Comparison of ENCODE assay signal across 2 cellular contexts in the genomic region with DNA sequence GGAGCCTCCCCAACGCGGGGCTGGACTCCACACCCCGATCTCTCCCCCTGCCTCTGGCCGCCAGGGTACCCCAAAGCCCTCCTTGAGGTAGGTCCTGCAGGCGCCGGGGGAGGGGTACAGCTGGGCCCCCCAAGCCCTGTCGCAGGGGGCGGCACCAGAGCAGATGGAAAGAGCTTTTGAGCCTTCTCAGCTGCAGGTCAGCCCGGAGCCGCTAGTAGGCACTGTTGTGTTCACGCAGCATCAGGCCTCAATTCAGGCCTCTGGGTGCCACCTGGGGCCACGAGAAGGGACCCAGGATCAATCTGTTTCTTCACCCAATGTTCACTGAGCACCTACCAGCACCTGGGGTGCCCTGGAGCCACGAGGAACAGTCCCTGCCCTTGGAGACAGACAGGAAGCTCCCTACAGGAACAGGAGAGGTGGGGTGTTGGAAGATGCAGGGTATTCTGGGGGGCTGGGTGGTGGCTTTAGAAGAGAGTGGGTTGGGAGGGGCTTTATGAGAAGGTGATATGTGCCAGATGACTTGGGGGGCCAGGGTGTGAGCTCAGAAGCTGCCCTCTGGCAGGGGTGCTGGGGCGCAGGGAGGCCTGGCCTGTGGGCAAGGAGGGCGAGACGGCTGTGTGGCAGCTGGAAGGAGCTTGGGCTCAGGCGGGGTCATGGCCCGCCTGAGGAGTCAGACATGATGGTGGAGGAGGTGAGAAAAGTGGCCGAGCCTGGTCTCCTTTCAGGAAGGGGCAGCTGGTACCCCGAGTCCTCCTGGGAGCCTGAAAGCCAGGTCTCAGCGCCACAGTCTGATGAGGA.
TF ChIP-seq lines count a peak whose summit lies in the region.

No MANE protein-coding gene starts in this region.

TF ChIP-seq in HEK293, 187 proteins besides CTCF, POLR2A, EP300 and RAD21 (continued from another document):
- TF ChIP-seq, protein P1, sequence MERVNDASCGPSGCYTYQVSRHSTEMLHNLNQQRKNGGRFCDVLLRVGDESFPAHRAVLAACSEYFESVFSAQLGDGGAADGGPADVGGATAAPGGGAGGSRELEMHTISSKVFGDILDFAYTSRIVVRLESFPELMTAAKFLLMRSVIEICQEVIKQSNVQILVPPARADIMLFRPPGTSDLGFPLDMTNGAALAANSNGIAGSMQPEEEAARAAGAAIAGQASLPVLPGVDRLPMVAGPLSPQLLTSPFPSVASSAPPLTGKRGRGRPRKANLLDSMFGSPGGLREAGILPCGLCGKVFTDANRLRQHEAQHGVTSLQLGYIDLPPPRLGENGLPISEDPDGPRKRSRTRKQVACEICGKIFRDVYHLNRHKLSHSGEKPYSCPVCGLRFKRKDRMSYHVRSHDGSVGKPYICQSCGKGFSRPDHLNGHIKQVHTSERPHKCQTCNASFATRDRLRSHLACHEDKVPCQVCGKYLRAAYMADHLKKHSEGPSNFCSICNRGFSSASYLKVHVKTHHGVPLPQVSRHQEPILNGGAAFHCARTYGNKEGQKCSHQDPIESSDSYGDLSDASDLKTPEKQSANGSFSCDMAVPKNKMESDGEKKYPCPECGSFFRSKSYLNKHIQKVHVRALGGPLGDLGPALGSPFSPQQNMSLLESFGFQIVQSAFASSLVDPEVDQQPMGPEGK (tag by site-specific recombination; IDR thresholded peaks at IDR 0.05) = 0 out of 2 replicates have a peak, but pooled peaks have one; percentile 32
- no peak for TF ChIP-seq ZSCAN30 (tag by site-specific recombination; IDR thresholded peaks at IDR 0.05)
- TF ChIP-seq ZNF2 (tag by site-specific recombination; IDR thresholded peaks at IDR 0.05) = peak; percentile 89
- TF ChIP-seq ZNF660 (tag by site-specific recombination; IDR thresholded peaks at IDR 0.05) = 0 out of 2 replicates have a peak, but pooled peaks have one; percentile 43
- TF ChIP-seq ZNF791 (tag by site-specific recombination; IDR thresholded peaks at IDR 0.05) = no peak
- TF ChIP-seq, protein P2, sequence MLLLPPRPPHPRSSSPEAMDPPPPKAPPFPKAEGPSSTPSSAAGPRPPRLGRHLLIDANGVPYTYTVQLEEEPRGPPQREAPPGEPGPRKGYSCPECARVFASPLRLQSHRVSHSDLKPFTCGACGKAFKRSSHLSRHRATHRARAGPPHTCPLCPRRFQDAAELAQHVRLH (tag by site-specific recombination; IDR thresholded peaks at IDR 0.05) = 0 out of 2 replicates have a peak, but pooled peaks have one; percentile 9

TF ChIP-seq in H1, 55 proteins besides CTCF, POLR2A, EP300 and RAD21 (continued from another document):
- TF ChIP-seq CHD7 (IDR thresholded peaks at IDR 0.05; ENCODE audit: insufficient replicate concordance, low read length) (no peak), GABPA (IDR thresholded peaks at IDR 0.05; ENCODE audit: borderline replicate concordance, insufficient read depth, low read length) (peak; percentile 67; the same call in 1 of the 2 replicates), HDAC6 (IDR thresholded peaks at IDR 0.05; ENCODE audit: low read depth, low read length) (no peak), SP2 (IDR thresholded peaks at IDR 0.05; ENCODE audit: low read length) (no peak), YY1 (IDR thresholded peaks at IDR 0.05; ENCODE audit: low read depth, low read length) (0 out of 2 replicates have a peak, but pooled peaks have one; percentile 9), CHD2 (IDR thresholded peaks at IDR 0.05; ENCODE audit: low read length) (no peak), CBX8 (IDR thresholded peaks at IDR 0.05; ENCODE audit: borderline replicate concordance, low read depth, low read length) (no peak)
- TF ChIP-seq, protein P3, sequence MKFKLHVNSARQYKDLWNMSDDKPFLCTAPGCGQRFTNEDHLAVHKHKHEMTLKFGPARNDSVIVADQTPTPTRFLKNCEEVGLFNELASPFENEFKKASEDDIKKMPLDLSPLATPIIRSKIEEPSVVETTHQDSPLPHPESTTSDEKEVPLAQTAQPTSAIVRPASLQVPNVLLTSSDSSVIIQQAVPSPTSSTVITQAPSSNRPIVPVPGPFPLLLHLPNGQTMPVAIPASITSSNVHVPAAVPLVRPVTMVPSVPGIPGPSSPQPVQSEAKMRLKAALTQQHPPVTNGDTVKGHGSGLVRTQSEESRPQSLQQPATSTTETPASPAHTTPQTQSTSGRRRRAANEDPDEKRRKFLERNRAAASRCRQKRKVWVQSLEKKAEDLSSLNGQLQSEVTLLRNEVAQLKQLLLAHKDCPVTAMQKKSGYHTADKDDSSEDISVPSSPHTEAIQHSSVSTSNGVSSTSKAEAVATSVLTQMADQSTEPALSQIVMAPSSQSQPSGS (IDR thresholded peaks at IDR 0.05; ENCODE audit: low read length) = no peak
- TF ChIP-seq, protein P4, sequence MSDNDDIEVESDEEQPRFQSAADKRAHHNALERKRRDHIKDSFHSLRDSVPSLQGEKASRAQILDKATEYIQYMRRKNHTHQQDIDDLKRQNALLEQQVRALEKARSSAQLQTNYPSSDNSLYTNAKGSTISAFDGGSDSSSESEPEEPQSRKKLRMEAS (IDR thresholded peaks at IDR 0.05) = peak; percentile 23; the same call in 1 of the 2 replicates
